In the genomic region with DNA sequence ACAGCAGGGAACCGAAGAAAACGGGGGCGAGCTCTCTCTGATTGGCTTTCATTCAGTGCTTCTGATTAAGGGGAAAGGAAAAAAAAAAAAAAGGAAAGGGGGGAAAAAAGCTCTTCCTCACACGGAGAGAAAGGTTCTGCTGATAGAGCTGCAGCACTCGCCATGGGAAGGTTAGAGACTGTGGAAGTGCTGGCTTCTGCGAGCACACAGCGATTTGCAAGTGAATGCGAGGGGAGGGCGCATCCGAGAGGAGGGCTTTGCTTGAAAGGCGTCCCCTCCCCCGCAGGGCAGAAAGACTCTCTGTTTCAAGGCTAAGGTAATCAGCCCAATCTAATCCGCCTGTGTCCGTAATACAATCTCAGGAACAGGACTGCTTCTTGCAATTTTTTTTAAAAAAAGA, we compare ENCODE assay signal across 9 cellular contexts. TPM values are rescaled to one million over a fixed set of nuclear protein-coding genes. Genes with fewer than 3 reads are reported as not detected.
DNase-seq lines count a peak whose midpoint lies in the region; ATAC-seq and TF ChIP-seq lines count a peak whose summit lies in the region.
"Had no signal": no experiment of that assay in that cellular context is flagged by ENCODE, and none has a peak within 500 bp of the region (broad histone marks: within the 10 kb centered on the region; RNA-seq: fewer than 3 reads in every experiment).

A gene (minus strand): TSS at position 222 of the 400 bp plus-strand sequence. CDS start 51,488 bp downstream, outside the sequence.

- CTCF ChIA-PET in PC-3 (lab: Charles Lee) = no interaction called here

- peak; percentile 35 for ATAC-seq in PC-3
- no peak for ATAC-seq in GM19324 (IDR thresholded peaks at IDR 0.05; ENCODE audit: low FRiP score, unreplicated experiment)
- no peak for ATAC-seq in GM19395 (IDR thresholded peaks at IDR 0.05; ENCODE audit: unreplicated experiment)

- H3K4me3 ChIP-seq in PC-3 (ENCODE audit: low read length) (peak within 1 kb of the TSS; percentile 54), esophagus muscularis mucosa (peak within 1 kb of the TSS in 3 of 4 donors; percentile 2 to 25 (median 13)), parathyroid adenoma (ENCODE audit: low read depth, low read length) (peak within 1 kb of the TSS; percentile 25)

- H3K27me3 ChIP-seq in PC-3 (ENCODE audit: low read length) (no peaks in the 10 kb centered on the region), esophagus muscularis mucosa (peaks cover 0 to 14% (median 3%) of the 10 kb centered on the region in 4 donors), parathyroid adenoma (ENCODE audit: control insufficient read depth, insufficient read depth, low read length) (no peaks in the 10 kb centered on the region)

- no peak within 1 kb of the TSS for H3K27ac ChIP-seq in PC-3 (ENCODE audit: low read length)
- no peak within 1 kb of the TSS for H3K27ac ChIP-seq in esophagus muscularis mucosa (replicated peaks in 1 of 4)
- H3K27ac ChIP-seq in parathyroid adenoma = no peak within 1 kb of the TSS

- peak; percentile 60 for DNase-seq in H4 (ENCODE audit: low spot score)
- no peak for DNase-seq in PC-3
- no peak for DNase-seq in esophagus muscularis mucosa (ENCODE audit: extremely low spot score)
- DNase-seq in RKO (ENCODE audit: low spot score) = no peak
- no peak for DNase-seq in activated effector memory CD4-positive, alpha-beta T cell treated with anti-CD3 and anti-CD28 coated beads, Interleukin-2, amount 50 U/mL, for 16 hours
- DNase-seq: activated CD4-positive, CD25-positive, alpha-beta regulatory T cell treated with anti-CD3 and anti-CD28 coated beads, Interleukin-2, amount 50 U/mL, for 72 hours had no signal

- intact Hi-C loops in PC-3 (cut with micrococcal nuclease) (loop anchor here (5.0 to 10.0 kb wide), 2 partner anchors 280 to 397 kb away; no protein-coding TSS in a partner anchor), esophagus muscularis mucosa (cut with DNase I) (no loop called here)

- POLR2A ChIA-PET in PC-3 (lab: Charles Lee; ENCODE audit: unreplicated experiment) = no interaction called here

- no TSS peak for BruUV-seq in PC-3 (replicated peaks; lab: Mats Ljungman, UMichigan)

- H3K9me3 ChIP-seq in PC-3 (ENCODE audit: low read length) (no peaks in the 10 kb centered on the region), esophagus muscularis mucosa (no peaks in the 10 kb centered on the region), parathyroid adenoma (ENCODE audit: control insufficient read depth, low read length) (no peaks in the 10 kb centered on the region)

- TF ChIP-seq EP300 in esophagus muscularis mucosa (IDR thresholded peaks at IDR 0.05) = no peak

- no peaks in the 10 kb centered on the region for H3F3A ChIP-seq in PC-3 (ENCODE audit: low read length, unreplicated experiment)

- no peaks in the 10 kb centered on the region for H4K20me1 ChIP-seq in PC-3 (ENCODE audit: low read length)

- H3K79me2 ChIP-seq in PC-3 (ENCODE audit: low read length) (no peaks in the 10 kb centered on the region), parathyroid adenoma (no peaks in the 10 kb centered on the region)

- H3K9ac ChIP-seq in PC-3 (ENCODE audit: low read length) (no peak within 1 kb of the TSS), parathyroid adenoma (no peak within 1 kb of the TSS)

- H3K4me1 ChIP-seq in PC-3 (ENCODE audit: insufficient read depth, low read length) (no peaks in the 10 kb centered on the region; the same call in 1 of the 2 replicates), esophagus muscularis mucosa (peaks cover 0 to 8% (median 0%) of the 10 kb centered on the region in 4 donors), parathyroid adenoma (no peaks in the 10 kb centered on the region)

- H2AFZ ChIP-seq in PC-3 (ENCODE audit: low read length) = peak within 1 kb of the TSS; percentile 67
- H2AFZ ChIP-seq in parathyroid adenoma = peak within 1 kb of the TSS; percentile 16

- peak within 1 kb of the TSS; percentile 75 for H3K4me2 ChIP-seq in PC-3 (ENCODE audit: low read length)
- peak within 1 kb of the TSS; percentile 62 for H3K4me2 ChIP-seq in parathyroid adenoma (ENCODE audit: low read length)

- WGBS in esophagus muscularis mucosa = 3% methylated on average over 14 of the region's 14 CpGs

- H3K36me3 ChIP-seq in PC-3 (ENCODE audit: low read depth, low read length) (no peaks in the 10 kb centered on the region), esophagus muscularis mucosa (no peaks in the 10 kb centered on the region), parathyroid adenoma (ENCODE audit: control insufficient read depth, insufficient read depth, low read length) (no peaks in the 10 kb centered on the region)

- TF ChIP-seq CTCF in PC-3 (conservative IDR thresholded peaks at IDR 0.05; ENCODE audit: low read depth, low read length) (no peak), esophagus muscularis mucosa (IDR thresholded peaks at IDR 0.05) (no peak), parathyroid adenoma (IDR thresholded peaks at IDR 0.05) (no peak)

- TF ChIP-seq POLR2A in esophagus muscularis mucosa (IDR thresholded peaks at IDR 0.05; ENCODE audit: low read depth) = no peak

- no peaks in the 10 kb centered on the region for H3K9me2 ChIP-seq in PC-3 (replicated peaks; ENCODE audit: low read length)

RNA-seq across cellular contexts. Expression of the gene that starts here (rescaled TPM):
- total RNA-seq in H4 (2014; rRNA removed; shearing (Covaris generic)) = 2.5 TPM in 2 replicates
- total RNA-seq in PC-3 (2014; rRNA removed) = not detected in 2 replicates
- total RNA-seq in esophagus muscularis mucosa = under 1 TPM in 1 of 4 donors, not detected in 3; 0.23 TPM

Comparison
In these comparisons a context has a peak if more than half of its experiments do, and no peak if none do; other contexts are left out.
1. Peak in ATAC-seq, H3K4me3 ChIP-seq and H3K4me2 ChIP-seq in PC-3; RNA of the gene not detected or under 1 TPM.